In genomic region chr1:205492774-205493173, GRCh38 we compare ENCODE assay signal across 1 cellular context.
TF ChIP-seq lines count a peak whose summit lies in the region.

No MANE protein-coding gene starts in this region.

TF ChIP-seq in H1, 55 proteins besides CTCF, POLR2A, EP300 and RAD21:
- TF ChIP-seq JUND (IDR thresholded peaks at IDR 0.05; ENCODE audit: low read length) (no peak), POU5F1 (IDR thresholded peaks at IDR 0.05; ENCODE audit: low read depth, low read length) (no peak), POLR2AphosphoS5 (IDR thresholded peaks at IDR 0.05; ENCODE audit: low read depth, low read length) (no peak), KDM4A (IDR thresholded peaks at IDR 0.05; ENCODE audit: low read depth, low read length, severe bottlenecking) (no peak), SP1 (IDR thresholded peaks at IDR 0.05; ENCODE audit: low read depth, low read length) (no peak), FOSL1 (IDR thresholded peaks at IDR 0.05; ENCODE audit: insufficient read depth, low read depth, low read length) (no peak), RXRA (IDR thresholded peaks at IDR 0.05; ENCODE audit: insufficient read depth, low read depth, low read length) (no peak), CEBPB (IDR thresholded peaks at IDR 0.05; ENCODE audit: low read depth, low read length) (no peak), HDAC2 (IDR thresholded peaks at IDR 0.05; ENCODE audit: borderline replicate concordance in 1 of 2, low read depth in 2 of 2, low read length in 2 of 2) (no peak), CREB1 (IDR thresholded peaks at IDR 0.05) (no peak), ATF2 (IDR thresholded peaks at IDR 0.05; ENCODE audit: low read length) (no peak), JUN (IDR thresholded peaks at IDR 0.05; ENCODE audit: low read depth, low read length) (no peak), SIX5 (IDR thresholded peaks at IDR 0.05; ENCODE audit: low read depth, low read length) (no peak)
